ENCODE assay signal across 8 cellular contexts in genomic region chr3:72255736-72256559, GRCh38.
DNase-seq lines count a peak whose midpoint lies in the region; ATAC-seq, FAIRE-seq and TF ChIP-seq lines count a peak whose summit lies in the region.

No MANE protein-coding gene starts in this region.

- no peak for TF ChIP-seq POLR2A in H54 (IDR thresholded peaks at IDR 0.05; ENCODE audit: low read depth, low read length)

- peaks cover 9% of the 10 kb centered on the region for H3K27me3 Mint-ChIP-seq in memory B cell

- DNase-seq in activated T-cell treated with anti-CD3 and anti-CD28 coated beads for 4 hours (peak; percentile 14), NCI-H2227 (lab: John Stamatoyannopoulos, UW; ENCODE audit: unreplicated experiment) (peak; percentile 52), brain pericyte (ENCODE audit: low read depth, low spot score) (peak; percentile 53), memory B cell (ENCODE audit: low spot score in 2 of 2) (peak in 1 of 2 donors; percentile 11), H54 (ENCODE audit: insufficient read length, low spot score) (no peak), middle frontal gyrus (ENCODE audit: extremely low spot score, low spot score) (no peak)
- no peak for DNase-seq in activated T-cell treated with anti-CD3 and anti-CD28 coated beads, Interleukin-2, amount 50 U/mL, for 1 hour

- ATAC-seq in memory B cell (ENCODE audit: low read depth), result peak; percentile 85
- no peak for ATAC-seq in HG03097 (IDR thresholded peaks at IDR 0.05; ENCODE audit: low FRiP score, unreplicated experiment)

- H3K27ac Mint-ChIP-seq in memory B cell, result no peak overlapping the region

- no peaks in the 10 kb centered on the region for H3K36me3 Mint-ChIP-seq in memory B cell

- H3K4me1 Mint-ChIP-seq in memory B cell, result peaks cover 10% of the 10 kb centered on the region

- no peaks in the 10 kb centered on the region for H3K9me3 Mint-ChIP-seq in memory B cell

- H3K4me3 Mint-ChIP-seq in memory B cell, result no peak overlapping the region

- no peak for FAIRE-seq in H54 (lab: Jason Lieb, UNC)

Comparison
In these comparisons a context has a peak if more than half of its experiments do, and no peak if none do; other contexts are left out.
1. DNase-seq: peak in activated T-cell treated with anti-CD3 and anti-CD28 coated beads for 4 hours (single experiment), NCI-H2227 (single experiment) and brain pericyte (single experiment); none in activated T-cell treated with anti-CD3 and anti-CD28 coated beads, Interleukin-2, amount 50 U/mL, for 1 hour (single experiment), H54 (single experiment) and middle frontal gyrus (single experiment).